Comparison of ENCODE assay signal across 20 cellular contexts in genomic region chr20:4905612-4906011, GRCh38.
DNase-seq lines count a peak whose midpoint lies in the region; ATAC-seq, FAIRE-seq and TF ChIP-seq lines count a peak whose summit lies in the region.
"Had no signal": no experiment of that assay in that cellular context is flagged by ENCODE, and none has a peak within 500 bp of the region (broad histone marks: within the 10 kb centered on the region; RNA-seq: fewer than 3 reads in every experiment).

No MANE protein-coding gene starts in this region.

- peak overlapping the region; percentile 35 for H3K27ac ChIP-seq in hepatocyte
- H3K27ac ChIP-seq: GM23248, SJCRH30 had no signal

- H3K4me2 ChIP-seq in hepatocyte: no peak overlapping the region

- no peak overlapping the region for H2AFZ ChIP-seq in hepatocyte
- H2AFZ ChIP-seq: GM23248 had no signal

- H3K27me3 ChIP-seq in hepatocyte (no peaks in the 10 kb centered on the region), Caco-2 (replicated peaks; ENCODE audit: control insufficient read depth, insufficient read depth, low read length) (no peaks in the 10 kb centered on the region)
- H3K27me3 ChIP-seq: BE2C, SJCRH30 had no signal

- ATAC-seq in T-helper 17 cell: no peak
- peak; percentile 49 for ATAC-seq in sciatic nerve
- no peak for ATAC-seq in HG03159 (IDR thresholded peaks at IDR 0.05; ENCODE audit: unreplicated experiment)
- ATAC-seq: GM12878 had no signal

- H3K9me3 ChIP-seq in T-helper 17 cell (ENCODE audit: control insufficient read depth, low read length, poor library complexity, severe bottlenecking): no peaks in the 10 kb centered on the region
- H3K9me3 ChIP-seq in hepatocyte (ENCODE audit: low read depth): no peaks in the 10 kb centered on the region
- H3K9me3 ChIP-seq in Caco-2: 0 out of 2 replicates have a peak, but pooled peaks cover 2% of the 10 kb centered on the region
- H3K9me3 ChIP-seq: BE2C, HAP-1, SJCRH30 had no signal

- no peaks in the 10 kb centered on the region for H3K79me2 ChIP-seq in hepatocyte

- H3K4me1 Mint-ChIP-seq in T-helper 17 cell (peaks cover 11% of the 10 kb centered on the region), Caco-2 (ENCODE audit: low read depth, unreplicated experiment) (peaks cover 7% of the 10 kb centered on the region)

- no peak overlapping the region for H3K4me3 ChIP-seq in hepatocyte
- no peak overlapping the region for H3K4me3 ChIP-seq in Caco-2 (ENCODE audit: low read depth, low read length)
- H3K4me3 ChIP-seq: GM12878, GM23248, HAP-1, SJCRH30 had no signal

- DNase-seq in NCI-H2081 (lab: John Stamatoyannopoulos, UW) (peak; percentile 3 to 30), NCI-H2081 treated with DMSO at 0.1 percent for 48 hours (lab: John Stamatoyannopoulos, UW) (no peak), T-helper 17 cell (no peak), hepatocyte (ENCODE audit: low spot score) (no peak), sciatic nerve (ENCODE audit: low spot score) (no peak), urothelium cell line (ENCODE audit: low spot score) (no peak), Caco-2 (no peak)
- DNase-seq: BE2C; CD4-positive, CD25-positive, alpha-beta regulatory T cell; GF-D8; GM23248; KG1; NCI-H1417; NCI-H187 treated with DMSO at 0.1 percent for 48 hours; NCI-H446 treated with DMSO at 0.1 percent for 48 hours; NCI-H82; SJCRH30 had no signal

- H3K27me3 Mint-ChIP-seq in T-helper 17 cell (no peaks in the 10 kb centered on the region), Caco-2 (ENCODE audit: insufficient read depth, unreplicated experiment) (no peaks in the 10 kb centered on the region)
- H3K27me3 Mint-ChIP-seq: CD4-positive, CD25-positive, alpha-beta regulatory T cell had no signal

- H3K4me1 ChIP-seq in hepatocyte (ENCODE audit: insufficient read depth) (peaks cover 3% of the 10 kb centered on the region), Caco-2 (peaks cover 14% of the 10 kb centered on the region)
- H3K4me1 ChIP-seq: BE2C, HAP-1, SJCRH30 had no signal

- H3K36me3 Mint-ChIP-seq in T-helper 17 cell (ENCODE audit: low read depth): peaks cover 4% of the 10 kb centered on the region
- H3K36me3 Mint-ChIP-seq in Caco-2 (ENCODE audit: insufficient read depth, unreplicated experiment): no peaks in the 10 kb centered on the region

- H3K36me3 ChIP-seq in hepatocyte (replicated peaks; ENCODE audit: insufficient read depth, low read depth): no peaks in the 10 kb centered on the region
- H3K36me3 ChIP-seq in Caco-2 (ENCODE audit: control insufficient read depth, insufficient read depth, low read length): no peaks in the 10 kb centered on the region
- H3K36me3 ChIP-seq: BE2C, HAP-1, SJCRH30 had no signal

- POLR2A ChIA-PET in Caco-2 (lab: Charles Lee): no interaction called here

- no peaks in the 10 kb centered on the region for H4K20me1 ChIP-seq in hepatocyte (ENCODE audit: insufficient read depth, poor library complexity, severe bottlenecking)

- CTCF ChIA-PET in Caco-2 (lab: Charles Lee): no interaction called here

- intact Hi-C loops in sciatic nerve (cut with DNase I): no loop called here
- intact Hi-C loops in Caco-2 (cut with micrococcal nuclease; ENCODE audit: unreplicated experiment): no loop called here

- H3K27ac Mint-ChIP-seq in T-helper 17 cell (peak overlapping the region; percentile 65), Caco-2 (ENCODE audit: unreplicated experiment) (no peak overlapping the region)
- H3K27ac Mint-ChIP-seq: CD4-positive, CD25-positive, alpha-beta regulatory T cell had no signal

- FAIRE-seq in urothelium cell line (lab: Jason Lieb, UNC): no peak
- FAIRE-seq: GM12878 had no signal

- H3K4me3 Mint-ChIP-seq in T-helper 17 cell (no peak overlapping the region), Caco-2 (ENCODE audit: unreplicated experiment) (no peak overlapping the region)
- H3K4me3 Mint-ChIP-seq: CD4-positive, CD25-positive, alpha-beta regulatory T cell had no signal

- 66% methylated on average over 4 of the region's 4 CpGs for WGBS in hepatocyte (ENCODE audit: low lambda C conversion rate, missing lambda C conversion rate)

- H3K9me3 Mint-ChIP-seq in Caco-2 (ENCODE audit: unreplicated experiment): peaks cover 17% of the 10 kb centered on the region
- H3K9me3 Mint-ChIP-seq: CD4-positive, CD25-positive, alpha-beta regulatory T cell had no signal

- no TSS peak for BruUV-seq in Caco-2 (replicated peaks; lab: Mats Ljungman, UMichigan)

- H3K9me2 ChIP-seq in hepatocyte (replicated peaks; ENCODE audit: insufficient read depth): no peaks in the 10 kb centered on the region

- TF ChIP-seq CTCF in hepatocyte (IDR thresholded peaks at IDR 0.05; ENCODE audit: poor library complexity): no peak
- no peak for TF ChIP-seq CTCF in Caco-2 (IDR thresholded peaks at IDR 0.05; ENCODE audit: insufficient read depth in 1 of 2, low read depth in 1 of 2, low read length in 1 of 2, severe bottlenecking in 1 of 2, unreplicated experiment in 1 of 2)

Comparison
In these comparisons a context has a peak if more than half of its experiments do, and no peak if none do; other contexts are left out.
1. DNase-seq: peak in NCI-H2081 (2 of 2); none in NCI-H2081 treated with DMSO at 0.1 percent for 48 hours (single experiment), T-helper 17 cell (0 of 3), hepatocyte (single experiment), sciatic nerve (single experiment), urothelium cell line (single experiment) and Caco-2 (0 of 2).